Comparison of ENCODE assay signal across 11 cellular contexts in the genomic region with DNA sequence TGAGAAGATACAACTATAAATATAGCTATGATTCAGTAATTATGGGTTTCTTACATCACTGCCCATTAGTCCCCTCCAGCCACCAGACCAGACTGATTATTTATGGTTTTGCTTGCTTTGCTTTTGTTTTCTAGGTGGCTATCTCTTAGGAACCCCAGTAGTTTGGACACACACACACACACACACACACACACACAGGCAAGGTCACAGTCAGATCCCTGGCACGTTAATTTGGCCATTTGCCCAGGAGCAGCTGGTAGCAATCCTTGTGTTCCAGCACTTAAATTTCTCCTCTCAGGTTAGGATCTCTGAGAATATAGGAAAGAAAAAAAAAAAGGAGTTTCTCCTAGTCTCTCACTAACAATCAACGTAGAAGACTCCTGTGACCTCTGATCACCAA.
DNase-seq lines count a peak whose midpoint lies in the region; ATAC-seq, FAIRE-seq and TF ChIP-seq lines count a peak whose summit lies in the region.
"Had no signal": no experiment of that assay in that cellular context is flagged by ENCODE, and none has a peak within 500 bp of the region (broad histone marks: within the 10 kb centered on the region; RNA-seq: fewer than 3 reads in every experiment).

No MANE protein-coding gene starts in this region.

- H3K36me3 Mint-ChIP-seq in CD4-positive, alpha-beta T cell (ENCODE audit: low read depth), result peaks cover 5% of the 10 kb centered on the region
- H3K36me3 Mint-ChIP-seq: stimulated activated effector memory CD8-positive, alpha-beta T cell treated with anti-CD3 and anti-CD28 coated beads, Interleukin-12 subunit alpha, Interleukin-12 subunit beta, amount 100 ng/mL, for 72 hours had no signal

- H2BK5ac ChIP-seq in mesenchymal stem cell (ENCODE audit: low read depth, low read length, poor library complexity, severe bottlenecking), result no peak overlapping the region

- no peak overlapping the region for H3K18ac ChIP-seq in mesenchymal stem cell (ENCODE audit: low read depth in 1 of 2, low read length in 2 of 2)

- peaks cover 19% of the 10 kb centered on the region for H3K4me1 Mint-ChIP-seq in CD4-positive, alpha-beta T cell (ENCODE audit: low read depth)
- H3K4me1 Mint-ChIP-seq: stimulated activated effector memory CD8-positive, alpha-beta T cell treated with anti-CD3 and anti-CD28 coated beads, Interleukin-12 subunit alpha, Interleukin-12 subunit beta, amount 100 ng/mL, for 72 hours had no signal

- H3K4me1 ChIP-seq in K562 (replicated peaks in 1 of 2; ENCODE audit: control insufficient read depth in 2 of 2, insufficient read depth in 2 of 2, low read length in 2 of 2) (no peaks in the 10 kb centered on the region), mesenchymal stem cell (ENCODE audit: control insufficient read depth, insufficient read depth, low read depth, low read length) (no peaks in the 10 kb centered on the region), colonic mucosa (no peaks in the 10 kb centered on the region)

- TF ChIP-seq POLR2A in K562 (conservative IDR thresholded peaks at IDR 0.05), result no peak

- H2BK120ac ChIP-seq in mesenchymal stem cell (ENCODE audit: low read depth, low read length), result no peak overlapping the region

- H3K79me1 ChIP-seq in mesenchymal stem cell (replicated peaks; ENCODE audit: low read length, poor library complexity, severe bottlenecking), result no peaks in the 10 kb centered on the region

- 17% methylated on average over 2 of the region's 2 CpGs for WGBS in K562 (ENCODE audit: insufficient coverage, low coverage, missing lambda C conversion rate)
- 63% methylated on average over 2 of the region's 2 CpGs for WGBS in mesenchymal stem cell

- no peaks in the 10 kb centered on the region for H3K36me3 ChIP-seq in K562 (ENCODE audit: control insufficient read depth, insufficient read depth, low read length)
- H3K36me3 ChIP-seq in mesenchymal stem cell (ENCODE audit: control insufficient read depth in 1 of 2, insufficient read depth in 2 of 2, low read depth in 1 of 2, low read length in 2 of 2), result no peaks in the 10 kb centered on the region
- H3K36me3 ChIP-seq in colonic mucosa, result no peaks in the 10 kb centered on the region

- intact Hi-C loops in K562 (cut with micrococcal nuclease) (no loop called here), colonic mucosa (cut with DNase I) (no loop called here)
- intact Hi-C loops in CD4-positive, alpha-beta T cell (cut with DNase I, micrococcal nuclease), result no loop called here

- no peak overlapping the region for H4K8ac ChIP-seq in mesenchymal stem cell (ENCODE audit: low read length)

- H3K4me3 ChIP-seq in K562 (no peak overlapping the region), mesenchymal stem cell (ENCODE audit: insufficient read depth in 1 of 2, low read depth in 1 of 2, low read length in 2 of 2) (no peak overlapping the region), colonic mucosa (no peak overlapping the region)

- no peak overlapping the region for H3K9ac ChIP-seq in K562 (ENCODE audit: insufficient read depth in 1 of 2, low read depth in 2 of 2, low read length in 2 of 2)
- no peak overlapping the region for H3K9ac ChIP-seq in mesenchymal stem cell (ENCODE audit: low read length)
- H3K9ac ChIP-seq in colonic mucosa (ENCODE audit: low read depth in 2 of 2, low read length in 2 of 2), result no peak overlapping the region

- H3K79me2 ChIP-seq in K562 (ENCODE audit: control insufficient read depth, insufficient read depth, low read length), result no peaks in the 10 kb centered on the region

- H3K9me3 ChIP-seq in K562 (replicated peaks; ENCODE audit: control insufficient read depth, insufficient read depth, low read depth, low read length) (no peaks in the 10 kb centered on the region; the same call in 1 of the 2 replicates), mesenchymal stem cell (ENCODE audit: control insufficient read depth, low read length) (no peaks in the 10 kb centered on the region), colonic mucosa (no peaks in the 10 kb centered on the region)
- H3K9me3 ChIP-seq in CD4-positive, alpha-beta T cell (ENCODE audit: control insufficient read depth, low read length), result no peaks in the 10 kb centered on the region

- no peak for TF ChIP-seq RAD21 in K562 (CRISPR knock-in tag; conservative IDR thresholded peaks at IDR 0.05 in 1 of 2, IDR thresholded peaks at IDR 0.05 in 1 of 2)

- DNase-seq in EH (ENCODE audit: low read depth) (peak; percentile 46), NCI-H1417 (lab: John Stamatoyannopoulos, UW) (peak in 2 of 3 experiments; percentile 85 to 97), K562 (ENCODE audit: extremely low read depth in 1 of 4, low spot score in 3 of 4) (no peak), mesenchymal stem cell (peak; percentile 52), colonic mucosa (no peak), SW 1271 (lab: John Stamatoyannopoulos, UW) (no peak)
- no peak for DNase-seq in CD4-positive, alpha-beta T cell
- DNase-seq: activated naive CD4-positive, alpha-beta T cell treated with anti-CD3 and anti-CD28 coated beads, Interleukin-2, amount 50 U/mL, for 16 hours; H7 had no signal

- H3K4ac ChIP-seq in mesenchymal stem cell (ENCODE audit: low read depth in 1 of 2, low read length in 2 of 2), result no peak overlapping the region

- no peak overlapping the region for H3K23ac ChIP-seq in mesenchymal stem cell (ENCODE audit: low read length in 2 of 2)

- no peak overlapping the region for H3K14ac ChIP-seq in mesenchymal stem cell (ENCODE audit: low read length in 2 of 2)

- no peak for FAIRE-seq in K562 (lab: Jason Lieb, UNC)

- H3K27me3 ChIP-seq in K562 (ENCODE audit: control insufficient read depth in 2 of 2, insufficient read depth in 2 of 2, low read length in 2 of 2) (no peaks in the 10 kb centered on the region), mesenchymal stem cell (ENCODE audit: control insufficient read depth in 1 of 2, insufficient read depth in 1 of 2, low read length in 2 of 2) (no peaks in the 10 kb centered on the region), colonic mucosa (no peaks in the 10 kb centered on the region)
- H3K27me3 ChIP-seq in CD4-positive, alpha-beta T cell (ENCODE audit: control insufficient read depth, insufficient read depth, low read length), result no peaks in the 10 kb centered on the region

- no peaks in the 10 kb centered on the region for H3K27me3 Mint-ChIP-seq in CD4-positive, alpha-beta T cell

- no peak for TF ChIP-seq EP300 in K562 (IDR thresholded peaks at IDR 0.05; ENCODE audit: low read length)

- CTCF ChIA-PET in K562 (lab: Yijun Ruan, JAX; ENCODE audit: low intra/inter-chr PET ratio), result no interaction called here
- CTCF ChIA-PET in CD4-positive, alpha-beta T cell (lab: Charles Lee), result interaction anchor here (0.9 kb wide), 2 partner anchors 10 to 106 kb away, joined by 3 to 4 read pairs; no protein-coding TSS in a partner anchor

- ATAC-seq in K562 (no peak), GM18909 (IDR thresholded peaks at IDR 0.05; ENCODE audit: poor library complexity, unreplicated experiment) (no peak)
- no peak for ATAC-seq in CD4-positive, alpha-beta T cell (ENCODE audit: poor library complexity)
- ATAC-seq: stimulated activated effector memory CD8-positive, alpha-beta T cell treated with anti-CD3 and anti-CD28 coated beads, Interleukin-12 subunit alpha, Interleukin-12 subunit beta, amount 100 ng/mL, for 72 hours had no signal

- H3K4me2 ChIP-seq in K562 (ENCODE audit: insufficient read depth, low read length) (no peak overlapping the region), mesenchymal stem cell (ENCODE audit: low read length, poor library complexity, severe bottlenecking) (no peak overlapping the region)

- H2AK5ac ChIP-seq in mesenchymal stem cell (ENCODE audit: low read length, severe bottlenecking), result no peak overlapping the region

- no peak overlapping the region for H3K27ac Mint-ChIP-seq in CD4-positive, alpha-beta T cell
- H3K27ac Mint-ChIP-seq: stimulated activated effector memory CD8-positive, alpha-beta T cell treated with anti-CD3 and anti-CD28 coated beads, Interleukin-12 subunit alpha, Interleukin-12 subunit beta, amount 100 ng/mL, for 72 hours had no signal

- POLR2A ChIA-PET in K562 (lab: Yijun Ruan, JAX), result no interaction called here
- POLR2A ChIA-PET in CD4-positive, alpha-beta T cell (lab: Charles Lee), result no interaction called here

- in situ Hi-C loops in K562 (cut with MboI), result no loop called here

- no peaks in the 10 kb centered on the region for H4K20me1 ChIP-seq in K562 (replicated peaks; ENCODE audit: control insufficient read depth, insufficient read depth, low read length)

- peaks cover 5% of the 10 kb centered on the region for H3K9me3 Mint-ChIP-seq in CD4-positive, alpha-beta T cell
- H3K9me3 Mint-ChIP-seq: stimulated activated effector memory CD8-positive, alpha-beta T cell treated with anti-CD3 and anti-CD28 coated beads, Interleukin-12 subunit alpha, Interleukin-12 subunit beta, amount 100 ng/mL, for 72 hours had no signal

- no TSS peak for BruUV-seq in K562 (replicated peaks; lab: Mats Ljungman, UMichigan)

- TF ChIP-seq CTCF in K562 (IDR thresholded peaks at IDR 0.05 in 2 of 3, conservative IDR thresholded peaks at IDR 0.05 in 1 of 3; ENCODE audit: insufficient read depth in 2 of 3, low read depth in 1 of 3, low read length in 3 of 3), result no peak
- TF ChIP-seq CTCF in colonic mucosa (IDR thresholded peaks at IDR 0.05), result no peak
- no peak for TF ChIP-seq CTCF in CD4-positive, alpha-beta T cell (IDR thresholded peaks at IDR 0.05)

- H3K9me1 ChIP-seq in K562 (ENCODE audit: control insufficient read depth, insufficient read depth, low read length), result no peaks in the 10 kb centered on the region

- H3K4me3 Mint-ChIP-seq in CD4-positive, alpha-beta T cell, result no peak overlapping the region
- H3K4me3 Mint-ChIP-seq: stimulated activated effector memory CD8-positive, alpha-beta T cell treated with anti-CD3 and anti-CD28 coated beads, Interleukin-12 subunit alpha, Interleukin-12 subunit beta, amount 100 ng/mL, for 72 hours had no signal

- H2BK12ac ChIP-seq in mesenchymal stem cell (ENCODE audit: low read length in 2 of 2), result no peak overlapping the region

- no peak overlapping the region for H4K91ac ChIP-seq in mesenchymal stem cell (ENCODE audit: low read length)

- no peak overlapping the region for H3K27ac ChIP-seq in K562 (ENCODE audit: extremely low read depth, low read depth, low read length)
- no peak overlapping the region for H3K27ac ChIP-seq in mesenchymal stem cell (ENCODE audit: low read length, poor library complexity, severe bottlenecking)
- no peak overlapping the region for H3K27ac ChIP-seq in colonic mucosa
- no peak overlapping the region for H3K27ac ChIP-seq in CD4-positive, alpha-beta T cell (ENCODE audit: low read depth, low read length)

- no peak overlapping the region; the same call in 1 of the 2 replicates for H2AFZ ChIP-seq in K562 (ENCODE audit: low read depth, low read length)
- H2AFZ ChIP-seq in mesenchymal stem cell (ENCODE audit: low read depth, low read length), result no peak overlapping the region

- no peak overlapping the region for H2BK15ac ChIP-seq in mesenchymal stem cell (ENCODE audit: low read depth, poor library complexity, severe bottlenecking)

TF ChIP-seq in K562, 482 proteins besides CTCF, POLR2A, EP300 and RAD21:
- TF ChIP-seq FOXJ2 (tag; IDR thresholded peaks at IDR 0.05) (peak; percentile 47; the same call in 1 of the 2 replicates), NEUROD1 (IDR thresholded peaks at IDR 0.05; ENCODE audit: borderline replicate concordance, low read depth, low read length, partially characterized antibody) (no peak)

Comparison
In these comparisons a context has a peak if more than half of its experiments do, and no peak if none do; other contexts are left out.
1. DNase-seq: peak in EH (single experiment), NCI-H1417 (2 of 3) and mesenchymal stem cell (single experiment); none in K562 (0 of 4), colonic mucosa (single experiment), SW 1271 (0 of 2) and CD4-positive, alpha-beta T cell (0 of 10).